ENCODE assay signal across 1 cellular context in genomic region chr10:71868192-71868697, GRCh38.
TF ChIP-seq lines count a peak whose summit lies in the region.

No MANE protein-coding gene starts in this region.

TF ChIP-seq in K562, 482 proteins besides CTCF, POLR2A, EP300 and RAD21 (continued from another document and continues in another):
- TF ChIP-seq TOE1 (IDR thresholded peaks at IDR 0.05; ENCODE audit: borderline replicate concordance), result peak; percentile 83; the same call in 1 of the 2 replicates
- no peak for TF ChIP-seq TOE1 (CRISPR knock-in tag; IDR thresholded peaks at IDR 0.05; ENCODE audit: borderline replicate concordance, low read depth)
- TF ChIP-seq ETV1 (tag; conservative IDR thresholded peaks at IDR 0.05; ENCODE audit: low read depth), result 0 out of 2 replicates have a peak, but pooled peaks have one; percentile 11
- TF ChIP-seq NFE2L1 (tag; IDR thresholded peaks at IDR 0.05; ENCODE audit: borderline replicate concordance, low read depth), result no peak
- TF ChIP-seq ZNF449 (CRISPR knock-in tag; IDR thresholded peaks at IDR 0.05), result peak; percentile 71
- peak in 1 of 2 experiments; percentile 54; a peak in 2 of 4 replicates for TF ChIP-seq MLLT1 (IDR thresholded peaks at IDR 0.05)
- no peak for TF ChIP-seq RBBP5 (IDR thresholded peaks at IDR 0.05; ENCODE audit: borderline replicate concordance, insufficient read depth, low read length, poor library complexity, severe bottlenecking)
- no peak for TF ChIP-seq XRCC4 (IDR thresholded peaks at IDR 0.05; ENCODE audit: extremely low read depth, insufficient read depth, insufficient read length)
- peak; percentile 88 for TF ChIP-seq USF2 (CRISPR knock-in tag; IDR thresholded peaks at IDR 0.05)
- 0 out of 2 replicates have a peak, but pooled peaks have one; percentile 54 for TF ChIP-seq REST (CRISPR knock-in tag; IDR thresholded peaks at IDR 0.05; ENCODE audit: low read depth)
- peak; percentile 87 for TF ChIP-seq MITF (IDR thresholded peaks at IDR 0.05)
- peak; percentile 67 for TF ChIP-seq FOSL1 (tag; conservative IDR thresholded peaks at IDR 0.05)
- TF ChIP-seq MAZ (CRISPR knock-in tag; conservative IDR thresholded peaks at IDR 0.05 in 1 of 2, IDR thresholded peaks at IDR 0.05 in 1 of 2), result no peak; a peak in 1 of 4 replicates
- TF ChIP-seq MCM2 (IDR thresholded peaks at IDR 0.05; ENCODE audit: low read depth), result no peak
- TF ChIP-seq JUND (IDR thresholded peaks at IDR 0.05; ENCODE audit: borderline replicate concordance, low read depth, low read length), result peak; percentile 64
- peak; percentile 49; the same call in 1 of the 3 replicates for TF ChIP-seq JUND (tag; IDR thresholded peaks at IDR 0.05; ENCODE audit: borderline replicate concordance, low read depth, low read length)
- 0 out of 6 replicates have a peak, but pooled peaks of 1 of the 3 experiments have one; percentile 43 for TF ChIP-seq ZBTB11 (CRISPR knock-in tag; IDR thresholded peaks at IDR 0.05)
- TF ChIP-seq GABPB1 (CRISPR knock-in tag; IDR thresholded peaks at IDR 0.05), result 0 out of 2 replicates have a peak, but pooled peaks have one; percentile 30
- TF ChIP-seq CBFA2T2 (conservative IDR thresholded peaks at IDR 0.05), result peak; percentile 71
- peak; percentile 78; the same call in 1 of the 2 replicates for TF ChIP-seq SMARCA5 (IDR thresholded peaks at IDR 0.05)
- peak; percentile 67 for TF ChIP-seq BRD9 (IDR thresholded peaks at IDR 0.05; ENCODE audit: low read depth, partially characterized antibody)
- peak; percentile 61 for TF ChIP-seq TFE3 (CRISPR knock-in tag; IDR thresholded peaks at IDR 0.05)
- peak; percentile 91 for TF ChIP-seq USF1 (CRISPR knock-in tag; IDR thresholded peaks at IDR 0.05)
- 0 out of 4 replicates have a peak, but pooled peaks have one; percentile 15 to 20 for TF ChIP-seq NRF1 (conservative IDR thresholded peaks at IDR 0.05 in 1 of 2, IDR thresholded peaks at IDR 0.05 in 1 of 2)
- TF ChIP-seq ZBTB43 (CRISPR knock-in tag; IDR thresholded peaks at IDR 0.05), result no peak
- TF ChIP-seq AFF4 (CRISPR knock-in tag; IDR thresholded peaks at IDR 0.05), result 0 out of 2 replicates have a peak, but pooled peaks have one; percentile 40
- peak; percentile 68; the same call in 1 of the 2 replicates for TF ChIP-seq MTA3 (IDR thresholded peaks at IDR 0.05; ENCODE audit: borderline replicate concordance)
- peak; percentile 42; the same call in 1 of the 2 replicates for TF ChIP-seq JUN (IDR thresholded peaks at IDR 0.05; ENCODE audit: borderline replicate concordance, low read depth, low read length)
- no peak for TF ChIP-seq JUN (CRISPR knock-in tag; IDR thresholded peaks at IDR 0.05; ENCODE audit: borderline replicate concordance)
- 0 out of 2 replicates have a peak, but pooled peaks have one; percentile 20 for TF ChIP-seq ZBTB7A (IDR thresholded peaks at IDR 0.05; ENCODE audit: borderline replicate concordance, control insufficient read depth, low read depth, low read length)
- TF ChIP-seq DDX20 (tag; IDR thresholded peaks at IDR 0.05; ENCODE audit: low read depth), result peak; percentile 18; the same call in 1 of the 2 replicates
- TF ChIP-seq HDGF (IDR thresholded peaks at IDR 0.05), result no peak
- TF ChIP-seq NCOA4 (IDR thresholded peaks at IDR 0.05; ENCODE audit: partially characterized antibody), result no peak
- TF ChIP-seq L3MBTL2 (IDR thresholded peaks at IDR 0.05), result peak; percentile 86
- no peak for TF ChIP-seq NR4A1 (CRISPR knock-in tag; IDR thresholded peaks at IDR 0.05)
- TF ChIP-seq NR4A1 (tag; IDR thresholded peaks at IDR 0.05), result peak; percentile 86; the same call in 1 of the 2 replicates
- TF ChIP-seq NR2C2 (CRISPR knock-in tag; IDR thresholded peaks at IDR 0.05), result no peak
- peak; percentile 90 for TF ChIP-seq NR2C2 (tag; IDR thresholded peaks at IDR 0.05)
- 0 out of 2 replicates have a peak, but pooled peaks have one; percentile 17 for TF ChIP-seq ZNF239 (CRISPR knock-in tag; IDR thresholded peaks at IDR 0.05)
